1 cellular context compared by ENCODE assay signal in the genomic region with DNA sequence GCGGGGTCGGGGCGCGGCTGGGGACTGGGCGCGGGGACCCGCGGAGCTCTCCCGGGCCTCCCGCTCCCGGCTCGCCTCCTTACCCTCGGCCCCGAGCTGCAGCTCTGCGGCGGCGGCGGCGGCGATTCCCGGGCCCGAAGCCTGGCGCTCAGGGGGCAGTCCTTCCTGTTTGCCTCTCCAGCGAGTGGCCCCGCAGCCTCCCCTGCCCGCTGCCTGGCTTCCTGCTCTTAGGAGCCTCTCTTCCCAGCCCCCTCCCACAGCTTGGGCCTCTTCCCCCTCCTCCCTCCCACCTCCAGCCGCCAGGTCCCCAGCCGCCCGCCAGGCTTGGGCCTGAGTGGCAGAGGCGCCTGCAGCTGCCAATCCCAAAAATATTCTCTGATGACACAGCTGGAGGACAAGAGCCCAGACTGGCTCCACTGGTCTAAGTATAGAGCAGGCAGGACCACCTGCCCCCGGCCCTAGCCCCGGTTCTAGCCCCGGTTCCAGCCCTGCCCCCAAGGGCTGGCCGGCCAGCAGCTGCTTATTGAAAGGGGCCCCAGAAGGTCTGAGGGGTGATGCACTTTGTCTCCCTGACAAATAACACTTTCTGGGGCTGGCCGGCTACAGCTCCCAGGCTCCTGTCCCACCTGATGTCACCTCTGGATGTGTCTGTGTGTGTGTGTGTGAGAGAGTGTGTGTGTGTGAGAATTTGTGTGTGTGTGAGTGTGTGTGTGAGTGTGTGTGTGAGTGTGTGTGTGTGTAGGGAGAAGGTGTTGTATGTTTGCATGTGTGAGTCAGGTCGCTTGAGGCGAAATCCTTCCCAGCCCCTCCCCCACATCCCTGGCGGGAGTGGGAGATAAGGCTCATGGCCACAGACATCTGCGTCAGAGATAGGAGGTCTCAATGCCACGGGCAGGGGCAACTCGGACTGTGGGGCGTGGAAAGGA.
TF ChIP-seq lines count a peak whose summit lies in the region.

A gene (minus strand): TSS at position 229 of the 926 bp plus-strand sequence. CDS start 307 bp downstream, outside the sequence.

TF ChIP-seq in HEK293, 187 proteins besides CTCF, POLR2A, EP300 and RAD21 (continues in another document):
- TF ChIP-seq, protein P1, sequence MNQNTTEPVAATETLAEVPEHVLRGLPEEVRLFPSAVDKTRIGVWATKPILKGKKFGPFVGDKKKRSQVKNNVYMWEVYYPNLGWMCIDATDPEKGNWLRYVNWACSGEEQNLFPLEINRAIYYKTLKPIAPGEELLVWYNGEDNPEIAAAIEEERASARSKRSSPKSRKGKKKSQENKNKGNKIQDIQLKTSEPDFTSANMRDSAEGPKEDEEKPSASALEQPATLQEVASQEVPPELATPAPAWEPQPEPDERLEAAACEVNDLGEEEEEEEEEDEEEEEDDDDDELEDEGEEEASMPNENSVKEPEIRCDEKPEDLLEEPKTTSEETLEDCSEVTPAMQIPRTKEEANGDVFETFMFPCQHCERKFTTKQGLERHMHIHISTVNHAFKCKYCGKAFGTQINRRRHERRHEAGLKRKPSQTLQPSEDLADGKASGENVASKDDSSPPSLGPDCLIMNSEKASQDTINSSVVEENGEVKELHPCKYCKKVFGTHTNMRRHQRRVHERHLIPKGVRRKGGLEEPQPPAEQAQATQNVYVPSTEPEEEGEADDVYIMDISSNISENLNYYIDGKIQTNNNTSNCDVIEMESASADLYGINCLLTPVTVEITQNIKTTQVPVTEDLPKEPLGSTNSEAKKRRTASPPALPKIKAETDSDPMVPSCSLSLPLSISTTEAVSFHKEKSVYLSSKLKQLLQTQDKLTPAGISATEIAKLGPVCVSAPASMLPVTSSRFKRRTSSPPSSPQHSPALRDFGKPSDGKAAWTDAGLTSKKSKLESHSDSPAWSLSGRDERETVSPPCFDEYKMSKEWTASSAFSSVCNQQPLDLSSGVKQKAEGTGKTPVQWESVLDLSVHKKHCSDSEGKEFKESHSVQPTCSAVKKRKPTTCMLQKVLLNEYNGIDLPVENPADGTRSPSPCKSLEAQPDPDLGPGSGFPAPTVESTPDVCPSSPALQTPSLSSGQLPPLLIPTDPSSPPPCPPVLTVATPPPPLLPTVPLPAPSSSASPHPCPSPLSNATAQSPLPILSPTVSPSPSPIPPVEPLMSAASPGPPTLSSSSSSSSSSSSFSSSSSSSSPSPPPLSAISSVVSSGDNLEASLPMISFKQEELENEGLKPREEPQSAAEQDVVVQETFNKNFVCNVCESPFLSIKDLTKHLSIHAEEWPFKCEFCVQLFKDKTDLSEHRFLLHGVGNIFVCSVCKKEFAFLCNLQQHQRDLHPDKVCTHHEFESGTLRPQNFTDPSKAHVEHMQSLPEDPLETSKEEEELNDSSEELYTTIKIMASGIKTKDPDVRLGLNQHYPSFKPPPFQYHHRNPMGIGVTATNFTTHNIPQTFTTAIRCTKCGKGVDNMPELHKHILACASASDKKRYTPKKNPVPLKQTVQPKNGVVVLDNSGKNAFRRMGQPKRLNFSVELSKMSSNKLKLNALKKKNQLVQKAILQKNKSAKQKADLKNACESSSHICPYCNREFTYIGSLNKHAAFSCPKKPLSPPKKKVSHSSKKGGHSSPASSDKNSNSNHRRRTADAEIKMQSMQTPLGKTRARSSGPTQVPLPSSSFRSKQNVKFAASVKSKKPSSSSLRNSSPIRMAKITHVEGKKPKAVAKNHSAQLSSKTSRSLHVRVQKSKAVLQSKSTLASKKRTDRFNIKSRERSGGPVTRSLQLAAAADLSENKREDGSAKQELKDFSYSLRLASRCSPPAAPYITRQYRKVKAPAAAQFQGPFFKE (tag by site-specific recombination; IDR thresholded peaks at IDR 0.05; ENCODE audit: borderline replicate concordance) = no peak
- TF ChIP-seq, protein P2, sequence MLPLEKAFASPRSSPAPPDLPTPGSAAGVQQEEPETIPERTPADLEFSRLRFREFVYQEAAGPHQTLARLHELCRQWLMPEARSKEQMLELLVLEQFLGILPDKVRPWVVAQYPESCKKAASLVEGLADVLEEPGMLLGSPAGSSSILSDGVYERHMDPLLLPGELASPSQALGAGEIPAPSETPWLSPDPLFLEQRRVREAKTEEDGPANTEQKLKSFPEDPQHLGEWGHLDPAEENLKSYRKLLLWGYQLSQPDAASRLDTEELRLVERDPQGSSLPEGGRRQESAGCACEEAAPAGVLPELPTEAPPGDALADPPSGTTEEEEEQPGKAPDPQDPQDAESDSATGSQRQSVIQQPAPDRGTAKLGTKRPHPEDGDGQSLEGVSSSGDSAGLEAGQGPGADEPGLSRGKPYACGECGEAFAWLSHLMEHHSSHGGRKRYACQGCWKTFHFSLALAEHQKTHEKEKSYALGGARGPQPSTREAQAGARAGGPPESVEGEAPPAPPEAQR (tag by site-specific recombination; IDR thresholded peaks at IDR 0.05) = peak; percentile 91; the same call in 1 of the 2 replicates
- TF ChIP-seq ZNF521 (tag by site-specific recombination; IDR thresholded peaks at IDR 0.05) (no peak), ZNF596 (tag by site-specific recombination; IDR thresholded peaks at IDR 0.05) (no peak), PRDM1 (tag by site-specific recombination; IDR thresholded peaks at IDR 0.05) (peak; percentile 88), GLI4 (tag by site-specific recombination; IDR thresholded peaks at IDR 0.05) (peak; percentile 90; the same call in 1 of the 2 replicates), ZNF114 (tag by site-specific recombination; IDR thresholded peaks at IDR 0.05) (peak; percentile 41; the same call in 1 of the 2 replicates), ZFP37 (tag by site-specific recombination; IDR thresholded peaks at IDR 0.05) (peak; percentile 81; the same call in 1 of the 2 replicates), ZNF423 (tag by site-specific recombination; IDR thresholded peaks at IDR 0.05) (no peak), ZNF140 (tag by site-specific recombination; IDR thresholded peaks at IDR 0.05) (no peak), ZNF133 (tag by site-specific recombination; IDR thresholded peaks at IDR 0.05) (peak; percentile 45; the same call in 1 of the 2 replicates), ZNF366 (tag by site-specific recombination; conservative IDR thresholded peaks at IDR 0.05) (peak; percentile 86), OSR2 (tag by site-specific recombination; IDR thresholded peaks at IDR 0.05) (no peak), ZBTB17 (tag by site-specific recombination; IDR thresholded peaks at IDR 0.05) (peak; percentile 57; the same call in 1 of the 2 replicates), ZNF155 (tag by site-specific recombination; IDR thresholded peaks at IDR 0.05) (no peak), ZNF202 (tag by site-specific recombination; IDR thresholded peaks at IDR 0.05; ENCODE audit: borderline replicate concordance) (no peak), ZBTB7A (tag by site-specific recombination; IDR thresholded peaks at IDR 0.05; ENCODE audit: low read depth) (peak; percentile 20; the same call in 1 of the 2 replicates), ZBTB20 (tag by site-specific recombination; IDR thresholded peaks at IDR 0.05) (peak; percentile 72; the same call in 1 of the 2 replicates), ZNF37A (tag by site-specific recombination; IDR thresholded peaks at IDR 0.05) (no peak), MEIS1 (CRISPR knock-in tag; IDR thresholded peaks at IDR 0.05; ENCODE audit: borderline replicate concordance) (no peak), ZNF311 (tag by site-specific recombination; IDR thresholded peaks at IDR 0.05; ENCODE audit: borderline replicate concordance) (no peak), SETDB1 (IDR thresholded peaks at IDR 0.05; ENCODE audit: insufficient read length, low read length) (no peak), ZNF426 (tag by site-specific recombination; IDR thresholded peaks at IDR 0.05) (no peak), KLF7 (tag by site-specific recombination; IDR thresholded peaks at IDR 0.05; ENCODE audit: borderline replicate concordance) (peak; percentile 61; the same call in 1 of the 2 replicates), ZNF529 (tag by site-specific recombination; IDR thresholded peaks at IDR 0.05; ENCODE audit: insufficient replicate concordance) (no peak), ZNF138 (tag by site-specific recombination; IDR thresholded peaks at IDR 0.05; ENCODE audit: borderline replicate concordance) (no peak), ZNF175 (tag by site-specific recombination; IDR thresholded peaks at IDR 0.05) (no peak), ZNF561 (tag by site-specific recombination; IDR thresholded peaks at IDR 0.05; ENCODE audit: borderline replicate concordance) (no peak), ZNF248 (tag by site-specific recombination; IDR thresholded peaks at IDR 0.05) (peak; percentile 80), SP2 (tag by site-specific recombination; IDR thresholded peaks at IDR 0.05) (peak; percentile 81), ZNF214 (tag by site-specific recombination; IDR thresholded peaks at IDR 0.05; ENCODE audit: borderline replicate concordance) (no peak), SALL2 (tag by site-specific recombination; IDR thresholded peaks at IDR 0.05; ENCODE audit: borderline replicate concordance) (peak; percentile 92; the same call in 1 of the 2 replicates)
- TF ChIP-seq, protein P3, sequence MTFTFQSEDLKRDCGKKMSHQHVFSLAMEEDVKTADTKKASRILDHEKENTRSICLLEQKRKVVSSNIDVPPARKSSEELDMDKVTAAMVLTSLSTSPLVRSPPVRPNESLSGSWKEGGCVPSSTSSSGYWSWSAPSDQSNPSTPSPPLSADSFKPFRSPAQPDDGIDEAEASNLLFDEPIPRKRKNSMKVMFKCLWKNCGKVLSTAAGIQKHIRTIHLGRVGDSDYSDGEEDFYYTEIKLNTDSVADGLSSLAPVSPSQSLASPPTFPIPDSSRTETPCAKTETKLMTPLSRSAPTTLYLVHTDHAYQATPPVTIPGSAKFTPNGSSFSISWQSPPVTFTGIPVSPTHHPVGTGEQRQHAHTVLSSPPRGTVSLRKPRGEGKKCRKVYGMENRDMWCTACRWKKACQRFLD (tag by site-specific recombination; IDR thresholded peaks at IDR 0.05) = no peak
- TF ChIP-seq, protein P4, sequence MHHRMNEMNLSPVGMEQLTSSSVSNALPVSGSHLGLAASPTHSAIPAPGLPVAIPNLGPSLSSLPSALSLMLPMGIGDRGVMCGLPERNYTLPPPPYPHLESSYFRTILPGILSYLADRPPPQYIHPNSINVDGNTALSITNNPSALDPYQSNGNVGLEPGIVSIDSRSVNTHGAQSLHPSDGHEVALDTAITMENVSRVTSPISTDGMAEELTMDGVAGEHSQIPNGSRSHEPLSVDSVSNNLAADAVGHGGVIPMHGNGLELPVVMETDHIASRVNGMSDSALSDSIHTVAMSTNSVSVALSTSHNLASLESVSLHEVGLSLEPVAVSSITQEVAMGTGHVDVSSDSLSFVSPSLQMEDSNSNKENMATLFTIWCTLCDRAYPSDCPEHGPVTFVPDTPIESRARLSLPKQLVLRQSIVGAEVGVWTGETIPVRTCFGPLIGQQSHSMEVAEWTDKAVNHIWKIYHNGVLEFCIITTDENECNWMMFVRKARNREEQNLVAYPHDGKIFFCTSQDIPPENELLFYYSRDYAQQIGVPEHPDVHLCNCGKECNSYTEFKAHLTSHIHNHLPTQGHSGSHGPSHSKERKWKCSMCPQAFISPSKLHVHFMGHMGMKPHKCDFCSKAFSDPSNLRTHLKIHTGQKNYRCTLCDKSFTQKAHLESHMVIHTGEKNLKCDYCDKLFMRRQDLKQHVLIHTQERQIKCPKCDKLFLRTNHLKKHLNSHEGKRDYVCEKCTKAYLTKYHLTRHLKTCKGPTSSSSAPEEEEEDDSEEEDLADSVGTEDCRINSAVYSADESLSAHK (tag by site-specific recombination; IDR thresholded peaks at IDR 0.05) = peak; percentile 57
- TF ChIP-seq, protein P5, sequence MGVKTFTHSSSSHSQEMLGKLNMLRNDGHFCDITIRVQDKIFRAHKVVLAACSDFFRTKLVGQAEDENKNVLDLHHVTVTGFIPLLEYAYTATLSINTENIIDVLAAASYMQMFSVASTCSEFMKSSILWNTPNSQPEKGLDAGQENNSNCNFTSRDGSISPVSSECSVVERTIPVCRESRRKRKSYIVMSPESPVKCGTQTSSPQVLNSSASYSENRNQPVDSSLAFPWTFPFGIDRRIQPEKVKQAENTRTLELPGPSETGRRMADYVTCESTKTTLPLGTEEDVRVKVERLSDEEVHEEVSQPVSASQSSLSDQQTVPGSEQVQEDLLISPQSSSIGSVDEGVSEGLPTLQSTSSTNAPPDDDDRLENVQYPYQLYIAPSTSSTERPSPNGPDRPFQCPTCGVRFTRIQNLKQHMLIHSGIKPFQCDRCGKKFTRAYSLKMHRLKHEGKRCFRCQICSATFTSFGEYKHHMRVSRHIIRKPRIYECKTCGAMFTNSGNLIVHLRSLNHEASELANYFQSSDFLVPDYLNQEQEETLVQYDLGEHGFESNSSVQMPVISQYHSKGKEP (tag by site-specific recombination; IDR thresholded peaks at IDR 0.05) = no peak
- TF ChIP-seq, protein P6, sequence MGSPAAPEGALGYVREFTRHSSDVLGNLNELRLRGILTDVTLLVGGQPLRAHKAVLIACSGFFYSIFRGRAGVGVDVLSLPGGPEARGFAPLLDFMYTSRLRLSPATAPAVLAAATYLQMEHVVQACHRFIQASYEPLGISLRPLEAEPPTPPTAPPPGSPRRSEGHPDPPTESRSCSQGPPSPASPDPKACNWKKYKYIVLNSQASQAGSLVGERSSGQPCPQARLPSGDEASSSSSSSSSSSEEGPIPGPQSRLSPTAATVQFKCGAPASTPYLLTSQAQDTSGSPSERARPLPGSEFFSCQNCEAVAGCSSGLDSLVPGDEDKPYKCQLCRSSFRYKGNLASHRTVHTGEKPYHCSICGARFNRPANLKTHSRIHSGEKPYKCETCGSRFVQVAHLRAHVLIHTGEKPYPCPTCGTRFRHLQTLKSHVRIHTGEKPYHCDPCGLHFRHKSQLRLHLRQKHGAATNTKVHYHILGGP (tag by site-specific recombination; IDR thresholded peaks at IDR 0.05) = peak; percentile 74
- TF ChIP-seq, protein P7, sequence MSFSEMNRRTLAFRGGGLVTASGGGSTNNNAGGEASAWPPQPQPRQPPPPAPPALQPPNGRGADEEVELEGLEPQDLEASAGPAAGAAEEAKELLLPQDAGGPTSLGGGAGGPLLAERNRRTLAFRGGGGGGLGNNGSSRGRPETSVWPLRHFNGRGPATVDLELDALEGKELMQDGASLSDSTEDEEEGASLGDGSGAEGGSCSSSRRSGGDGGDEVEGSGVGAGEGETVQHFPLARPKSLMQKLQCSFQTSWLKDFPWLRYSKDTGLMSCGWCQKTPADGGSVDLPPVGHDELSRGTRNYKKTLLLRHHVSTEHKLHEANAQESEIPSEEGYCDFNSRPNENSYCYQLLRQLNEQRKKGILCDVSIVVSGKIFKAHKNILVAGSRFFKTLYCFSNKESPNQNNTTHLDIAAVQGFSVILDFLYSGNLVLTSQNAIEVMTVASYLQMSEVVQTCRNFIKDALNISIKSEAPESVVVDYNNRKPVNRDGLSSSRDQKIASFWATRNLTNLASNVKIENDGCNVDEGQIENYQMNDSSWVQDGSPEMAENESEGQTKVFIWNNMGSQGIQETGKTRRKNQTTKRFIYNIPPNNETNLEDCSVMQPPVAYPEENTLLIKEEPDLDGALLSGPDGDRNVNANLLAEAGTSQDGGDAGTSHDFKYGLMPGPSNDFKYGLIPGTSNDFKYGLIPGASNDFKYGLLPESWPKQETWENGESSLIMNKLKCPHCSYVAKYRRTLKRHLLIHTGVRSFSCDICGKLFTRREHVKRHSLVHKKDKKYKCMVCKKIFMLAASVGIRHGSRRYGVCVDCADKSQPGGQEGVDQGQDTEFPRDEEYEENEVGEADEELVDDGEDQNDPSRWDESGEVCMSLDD (tag by site-specific recombination; IDR thresholded peaks at IDR 0.05) = peak; percentile 95
